In the genomic region with DNA sequence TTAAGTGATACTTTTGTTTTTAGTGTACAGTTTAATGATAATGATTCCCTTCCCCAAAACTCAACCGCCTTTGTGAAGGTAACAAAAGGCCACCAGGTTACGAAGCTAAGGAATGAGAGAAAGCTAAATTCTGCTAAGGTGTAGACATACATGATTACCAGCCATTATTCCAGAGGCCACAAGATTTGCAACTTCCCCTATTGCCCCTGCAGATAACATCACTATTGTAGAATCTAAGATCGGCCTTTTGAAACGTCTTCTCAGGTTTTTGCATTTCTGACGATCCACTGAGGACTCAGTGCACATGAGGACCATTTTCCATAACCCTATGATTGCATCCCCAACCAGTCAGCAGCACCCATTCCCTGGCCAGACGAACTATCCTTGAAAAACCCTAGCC, we compare ENCODE assay signal across 17 cellular contexts. TPM values are rescaled to one million over a fixed set of nuclear protein-coding genes. Genes with fewer than 3 reads are reported as not detected.
DNase-seq lines count a peak whose midpoint lies in the region; TF ChIP-seq lines count a peak whose summit lies in the region.
"Had no signal": no experiment of that assay in that cellular context is flagged by ENCODE, and none has a peak within 500 bp of the region (broad histone marks: within the 10 kb centered on the region; RNA-seq: fewer than 3 reads in every experiment).

No MANE protein-coding gene starts in this region.

- peaks cover 9% of the 10 kb centered on the region for H3F3A ChIP-seq in DOHH2 (ENCODE audit: control insufficient read depth, insufficient read depth)

- H3K27me3 Mint-ChIP-seq in activated naive CD8-positive, alpha-beta T cell treated with anti-CD3 and anti-CD28 coated beads for 36 hours: no peaks in the 10 kb centered on the region
- H3K27me3 Mint-ChIP-seq: CD4-positive, CD25-positive, alpha-beta regulatory T cell had no signal

- H3K27me3 ChIP-seq in DOHH2 (ENCODE audit: control insufficient read depth, low read length): no peaks in the 10 kb centered on the region
- no peaks in the 10 kb centered on the region for H3K27me3 ChIP-seq in trophoblast cell (ENCODE audit: insufficient read depth, low read length)
- H3K27me3 ChIP-seq: SJSA1 had no signal

- no peak overlapping the region for H3K9ac ChIP-seq in trophoblast cell (ENCODE audit: low read length)
- H3K9ac ChIP-seq: GM23248 had no signal

- no peak overlapping the region for H2AK5ac ChIP-seq in trophoblast cell (ENCODE audit: low read length)

- WGBS in trophoblast cell (ENCODE audit: extremely low coverage, insufficient coverage, insufficient read length): no CpG with 5 or more reads among the region's 6 CpGs
- WGBS in lower leg skin, 2 donors: 86 to 90% methylated on average over 6 of the region's 6 CpGs

- H3K4me2 ChIP-seq in DOHH2 (ENCODE audit: low read length) (peak overlapping the region; percentile 44), trophoblast cell (ENCODE audit: low read length) (no peak overlapping the region)

- DNase-seq in MV-4-11 (lab: John Stamatoyannopoulos, UW) (peak; percentile 20), RWPE1 (ENCODE audit: low spot score) (no peak), trophoblast cell (peak; percentile 64 to 95), NCI-H510A treated with DMSO at 0.1 percent for 48 hours (lab: John Stamatoyannopoulos, UW) (no peak), lower leg skin (ENCODE audit: low spot score in 2 of 2) (no peak)
- DNase-seq in activated naive CD8-positive, alpha-beta T cell treated with anti-CD3 and anti-CD28 coated beads for 36 hours: no peak
- DNase-seq: Calu3; CD4-positive, CD25-positive, alpha-beta regulatory T cell; DMS53; GM23248; HCEC 1CT; NCI-H1092; NCI-H146; NCI-H2081; NCI-H510A had no signal

- no peak overlapping the region for H2BK120ac ChIP-seq in trophoblast cell (ENCODE audit: insufficient read depth, low read length, poor library complexity)

- no peak overlapping the region for H4K91ac ChIP-seq in trophoblast cell (ENCODE audit: low read depth, low read length)

- H3K36me3 ChIP-seq in DOHH2 (ENCODE audit: control insufficient read depth, low read length) (no peaks in the 10 kb centered on the region), trophoblast cell (ENCODE audit: control insufficient read depth in 1 of 2, insufficient read depth in 2 of 2, low read length in 2 of 2) (no peaks in the 10 kb centered on the region)
- H3K36me3 ChIP-seq: SJSA1 had no signal

- no peak overlapping the region for H2BK5ac ChIP-seq in trophoblast cell (ENCODE audit: low read depth, low read length, poor library complexity)

- H4K12ac ChIP-seq in trophoblast cell (ENCODE audit: low read depth, low read length): no peak overlapping the region

- POLR2A ChIA-PET in RWPE1 (lab: Yijun Ruan, JAX; ENCODE audit: low non-redundant PET): interaction anchor here (0.6 kb wide), 2 partner anchors 234 to 541 kb away, joined by 3 to 5 read pairs; no protein-coding TSS in a partner anchor

- H2BK12ac ChIP-seq in trophoblast cell (ENCODE audit: low read length): no peak overlapping the region

- H3K27ac ChIP-seq in DOHH2 (ENCODE audit: low read depth, low read length): 0 out of 2 replicates have a peak overlapping the region, but pooled peaks have one; percentile 6
- peak overlapping the region; percentile 17; the same call in 1 of the 2 replicates for H3K27ac ChIP-seq in RWPE1
- no peak overlapping the region for H3K27ac ChIP-seq in trophoblast cell (ENCODE audit: low read depth, low read length)
- H3K27ac ChIP-seq: GM23248, SJSA1 had no signal

- H3K4me3 ChIP-seq in DOHH2 (ENCODE audit: low read length): peak overlapping the region; percentile 27
- no peak overlapping the region for H3K4me3 ChIP-seq in trophoblast cell (ENCODE audit: low read depth, low read length)
- H3K4me3 ChIP-seq in lower leg skin (ENCODE audit: low read depth, poor library complexity, severe bottlenecking): no peak overlapping the region
- H3K4me3 ChIP-seq: GM23248, SJSA1 had no signal

- TF ChIP-seq CTCF in DOHH2 (IDR thresholded peaks at IDR 0.05; ENCODE audit: low read depth, low read length, poor library complexity, severe bottlenecking): no peak
- TF ChIP-seq CTCF in RWPE1 (conservative IDR thresholded peaks at IDR 0.05; ENCODE audit: low read depth): no peak
- TF ChIP-seq CTCF in lower leg skin (IDR thresholded peaks at IDR 0.05): no peak

- H3K9me3 ChIP-seq in DOHH2 (ENCODE audit: control insufficient read depth, insufficient read depth, low read length) (no peaks in the 10 kb centered on the region), trophoblast cell (ENCODE audit: insufficient read depth, low read depth, low read length) (no peaks in the 10 kb centered on the region)
- H3K9me3 ChIP-seq: SJSA1 had no signal

- no peak overlapping the region for H4K8ac ChIP-seq in trophoblast cell (ENCODE audit: low read depth, low read length)

- H3K18ac ChIP-seq in trophoblast cell (ENCODE audit: low read length): no peak overlapping the region

- intact Hi-C loops in lower leg skin (cut with DNase I; ENCODE audit: low total_unique reads): no loop called here

- CTCF ChIA-PET in RWPE1 (lab: Yijun Ruan, JAX): interaction anchor here (0.9 kb wide), 1 partner anchor 217 kb away, joined by 3 read pairs; no protein-coding TSS in a partner anchor

- no peaks in the 10 kb centered on the region for H4K20me1 ChIP-seq in DOHH2 (ENCODE audit: control insufficient read depth, insufficient read depth, low read depth, low read length)

- H2AFZ ChIP-seq in trophoblast cell (ENCODE audit: insufficient read depth, low read length, poor library complexity): no peak overlapping the region
- H2AFZ ChIP-seq: GM23248 had no signal

- H3K36me3 Mint-ChIP-seq in activated naive CD8-positive, alpha-beta T cell treated with anti-CD3 and anti-CD28 coated beads for 36 hours: no peaks in the 10 kb centered on the region
- H3K36me3 Mint-ChIP-seq: CD4-positive, CD25-positive, alpha-beta regulatory T cell had no signal

- H3K9me3 Mint-ChIP-seq in activated naive CD8-positive, alpha-beta T cell treated with anti-CD3 and anti-CD28 coated beads for 36 hours: no peaks in the 10 kb centered on the region

- H3K23ac ChIP-seq in trophoblast cell (ENCODE audit: low read length): no peak overlapping the region

- H3K4me1 Mint-ChIP-seq in activated naive CD8-positive, alpha-beta T cell treated with anti-CD3 and anti-CD28 coated beads for 36 hours: peaks cover 26% of the 10 kb centered on the region

- H3K4ac ChIP-seq in trophoblast cell (ENCODE audit: low read depth, low read length): no peak overlapping the region

- H3K14ac ChIP-seq in trophoblast cell (ENCODE audit: low read length): no peak overlapping the region

- peaks cover 17% of the 10 kb centered on the region for H3K79me1 ChIP-seq in trophoblast cell (ENCODE audit: low read length)

- no peak overlapping the region for H3K27ac Mint-ChIP-seq in activated naive CD8-positive, alpha-beta T cell treated with anti-CD3 and anti-CD28 coated beads for 36 hours

- no peaks in the 10 kb centered on the region for H3K79me2 ChIP-seq in DOHH2 (ENCODE audit: control insufficient read depth, low read length)
- H3K79me2 ChIP-seq in trophoblast cell (ENCODE audit: control insufficient read depth, insufficient read depth, low read length, poor library complexity): no peaks in the 10 kb centered on the region

- H3K4me1 ChIP-seq in DOHH2 (ENCODE audit: control insufficient read depth, low read length): peaks cover 63% of the 10 kb centered on the region
- peaks cover 13 to 29% of the 10 kb centered on the region in 2 experiments for H3K4me1 ChIP-seq in trophoblast cell (ENCODE audit: control insufficient read depth in 1 of 2, insufficient read depth in 2 of 2, low read length in 2 of 2)

- no peak overlapping the region for H3K4me3 Mint-ChIP-seq in activated naive CD8-positive, alpha-beta T cell treated with anti-CD3 and anti-CD28 coated beads for 36 hours
- H3K4me3 Mint-ChIP-seq: CD4-positive, CD25-positive, alpha-beta regulatory T cell had no signal

- no peak for TF ChIP-seq POLR2A in lower leg skin (IDR thresholded peaks at IDR 0.05)

- H3K9me2 ChIP-seq in DOHH2 (replicated peaks; ENCODE audit: control insufficient read depth, low read length): no peaks in the 10 kb centered on the region

RNA-seq across cellular contexts. Expression of gene SNN, which starts 33.9 kb away (rescaled TPM):
- 29.9 and 30.4 TPM in 2 replicates for polyA plus RNA-seq in trophoblast cell (2013)
- 10 to 100 TPM; 10.3 to 11.2 TPM for total RNA-seq in activated naive CD8-positive, alpha-beta T cell treated with anti-CD3 and anti-CD28 coated beads for 36 hours
- total RNA-seq in lower leg skin: 10 to 100 TPM; 15.4 to 30.2 (median 20.6) TPM

RNA-seq across cellular contexts. Expression of gene LITAF, which starts 47.6 kb away (rescaled TPM):
- polyA plus RNA-seq in trophoblast cell (2013): 110 and 113 TPM in 2 replicates
- total RNA-seq in activated naive CD8-positive, alpha-beta T cell treated with anti-CD3 and anti-CD28 coated beads for 36 hours: 100 to 1,000 TPM; 127 to 130 TPM
- 10 to 100 TPM; 54.9 to 84.2 (median 67.7) TPM for total RNA-seq in lower leg skin

Comparison
In these comparisons a context has a peak if more than half of its experiments do, and no peak if none do; other contexts are left out.
1. DNase-seq: peak in MV-4-11 (single experiment) and trophoblast cell (2 of 2); none in RWPE1 (single experiment), activated naive CD8-positive, alpha-beta T cell treated with anti-CD3 and anti-CD28 coated beads for 36 hours (single experiment), NCI-H510A treated with DMSO at 0.1 percent for 48 hours (single experiment) and lower leg skin (0 of 2).